Comparison of ENCODE assay signal across 8 cellular contexts in genomic region chr6:83055366-83055964, GRCh38. TPM values are rescaled to one million over a fixed set of nuclear protein-coding genes. Genes with fewer than 3 reads are reported as not detected.
DNase-seq lines count a peak whose midpoint lies in the region; ATAC-seq, FAIRE-seq and TF ChIP-seq lines count a peak whose summit lies in the region.

No MANE protein-coding gene starts in this region.

- no peak overlapping the region for H3K4me3 ChIP-seq in bronchial epithelial cell (ENCODE audit: low read depth, low read length)

- peaks cover 16% of the 10 kb centered on the region for H3K4me1 Mint-ChIP-seq in stimulated activated memory B cell treated with anti-CD40 and anti-IgM and Interleukin-4, amounts not matched to agents 10 μg/mL and 1 μg/mL and 100 μg/mL, for 72 hours

- H3K9me3 Mint-ChIP-seq in stimulated activated memory B cell treated with anti-CD40 and anti-IgM and Interleukin-4, amounts not matched to agents 10 μg/mL and 1 μg/mL and 100 μg/mL, for 72 hours = no peaks in the 10 kb centered on the region

- H3K36me3 ChIP-seq in bronchial epithelial cell (ENCODE audit: control insufficient read depth, insufficient read depth, low read length) = peaks cover 4% of the 10 kb centered on the region

- H3K36me3 Mint-ChIP-seq in stimulated activated memory B cell treated with anti-CD40 and anti-IgM and Interleukin-4, amounts not matched to agents 10 μg/mL and 1 μg/mL and 100 μg/mL, for 72 hours = peaks cover 50% of the 10 kb centered on the region

- no peaks in the 10 kb centered on the region for H3K27me3 ChIP-seq in bronchial epithelial cell (ENCODE audit: control insufficient read depth, insufficient read depth, low read length)

- DNase-seq in CD1c-positive myeloid dendritic cell (ENCODE audit: extremely low spot score) = peak; percentile 58
- peak; percentile 69 for DNase-seq in KBM-7
- peak; percentile 33 for DNase-seq in SKM-1 (lab: John Stamatoyannopoulos, UW; ENCODE audit: unreplicated experiment)
- DNase-seq in bronchial epithelial cell (ENCODE audit: low read depth) = no peak
- DNase-seq in iris pigment epithelial cell (ENCODE audit: low read depth) = peak; percentile 39
- peak; percentile 21 to 40 for DNase-seq in stimulated activated CD4-positive, alpha-beta T cell treated with anti-CD3 and anti-CD28 coated beads, Interleukin-2, amount 100 ng/mL, for 24 hours

- H3K27me3 Mint-ChIP-seq in stimulated activated memory B cell treated with anti-CD40 and anti-IgM and Interleukin-4, amounts not matched to agents 10 μg/mL and 1 μg/mL and 100 μg/mL, for 72 hours = no peaks in the 10 kb centered on the region

- no peak for FAIRE-seq in bronchial epithelial cell (lab: Jason Lieb, UNC)

- H3K4me3 Mint-ChIP-seq in stimulated activated memory B cell treated with anti-CD40 and anti-IgM and Interleukin-4, amounts not matched to agents 10 μg/mL and 1 μg/mL and 100 μg/mL, for 72 hours = no peak overlapping the region

- no peak overlapping the region for H3K27ac Mint-ChIP-seq in stimulated activated memory B cell treated with anti-CD40 and anti-IgM and Interleukin-4, amounts not matched to agents 10 μg/mL and 1 μg/mL and 100 μg/mL, for 72 hours

- ATAC-seq in GM18867 (IDR thresholded peaks at IDR 0.05; ENCODE audit: unreplicated experiment) = peak; percentile 48
- ATAC-seq in stimulated activated memory B cell treated with anti-CD40 and anti-IgM and Interleukin-4, amounts not matched to agents 10 μg/mL and 1 μg/mL and 100 μg/mL, for 72 hours = no peak

- TF ChIP-seq CTCF in bronchial epithelial cell (IDR thresholded peaks at IDR 0.05; ENCODE audit: insufficient read depth, low read length, severe bottlenecking) = peak; percentile 64

- in situ Hi-C loops in KBM-7 (cut with MboI; ENCODE audit: low pct_unique_long_range_greater_than_20kb, low sequenced_read_pairs) = loop anchor here (25.0 kb wide), 1 partner anchor 793 kb away; no protein-coding TSS in a partner anchor

RNA-seq across cellular contexts. Expression of gene UBE3D, which starts 10.2 kb away (rescaled TPM):
- 6.1 and 11.3 TPM in 2 replicates for total RNA-seq in bronchial epithelial cell

RNA-seq across cellular contexts. Expression of gene DOP1A, which starts 12.0 kb away (rescaled TPM):
- total RNA-seq in bronchial epithelial cell = 29.5 and 35.2 TPM in 2 replicates
